ENCODE assay signal across 10 cellular contexts in the genomic region with DNA sequence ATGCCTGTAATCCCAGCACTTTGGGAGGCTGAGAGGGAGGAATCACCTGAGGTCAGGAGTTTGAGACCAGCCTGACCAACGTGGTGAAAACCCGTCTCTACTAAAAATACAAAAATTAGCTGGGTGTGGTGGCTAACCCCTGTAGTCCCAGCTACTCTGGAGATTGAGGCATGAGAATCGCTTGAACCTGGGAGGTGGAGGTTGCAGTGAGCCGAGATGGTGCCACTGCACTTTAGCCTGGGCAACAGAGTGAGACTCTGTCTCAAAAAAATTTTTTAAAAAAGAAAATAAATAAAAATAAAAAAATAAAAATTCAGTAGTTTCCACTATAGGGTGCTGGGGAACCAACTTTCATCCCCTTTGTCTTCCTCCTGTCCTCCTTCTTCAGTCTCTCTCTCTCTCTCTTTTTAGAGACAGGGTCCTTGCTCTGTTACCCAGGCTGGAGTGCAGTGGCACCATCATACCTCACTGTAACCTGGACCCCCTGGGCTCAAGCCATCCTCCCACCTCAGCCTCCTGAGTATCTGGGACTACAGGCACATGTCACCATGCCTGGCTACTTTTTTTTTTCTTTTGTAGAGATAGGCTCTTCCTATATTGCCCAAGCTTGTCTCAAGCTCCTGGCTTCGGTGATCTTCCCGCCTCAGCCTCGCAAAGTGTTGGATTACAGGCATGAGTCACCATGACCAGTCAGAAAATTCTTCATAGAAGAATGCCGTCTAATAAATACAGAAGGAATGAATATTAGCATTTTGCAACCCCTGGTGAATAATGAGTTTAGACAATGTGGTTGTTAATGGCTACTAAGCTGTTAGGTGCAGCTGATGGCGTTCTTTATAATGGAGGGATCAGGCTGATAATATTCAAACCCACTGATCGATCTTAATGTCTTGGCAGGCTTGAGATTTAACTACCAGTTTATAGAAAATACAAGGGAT. TPM values are rescaled to one million over a fixed set of nuclear protein-coding genes. Genes with fewer than 3 reads are reported as not detected.
DNase-seq lines count a peak whose midpoint lies in the region; ATAC-seq and TF ChIP-seq lines count a peak whose summit lies in the region.
"Had no signal": no experiment of that assay in that cellular context is flagged by ENCODE, and none has a peak within 500 bp of the region (broad histone marks: within the 10 kb centered on the region; RNA-seq: fewer than 3 reads in every experiment).

No MANE protein-coding gene starts in this region.

- POLR2A ChIA-PET in Caco-2 (lab: Charles Lee) = no interaction called here

- 32% methylated on average over 8 of the region's 10 CpGs for WGBS in mammary epithelial cell (ENCODE audit: low coverage, missing lambda C conversion rate)
- WGBS in tibial nerve, 2 donors = 66 to 73% methylated on average over 10 of the region's 10 CpGs

- no peak overlapping the region for H3K27ac Mint-ChIP-seq in Caco-2 (ENCODE audit: unreplicated experiment)
- H3K27ac Mint-ChIP-seq in activated T-helper 1 cell treated with anti-CD3 and anti-CD28 coated beads, Interleukin-12 subunit alpha, Interleukin-12 subunit beta, Interleukin-2, Interleukin-4 antibody, amounts not matched to agents 30 ng/mL and 10 ng/mL and 1 ng/mL, durations not matched to agents 14 hours and 24 hours and 36 hours = no peak overlapping the region

- BruUV-seq in Caco-2 (replicated peaks; lab: Mats Ljungman, UMichigan) = no TSS peak
- BruUV-seq in mammary epithelial cell (replicated peaks; lab: Mats Ljungman, UMichigan) = no TSS peak

- in situ Hi-C loops in mammary epithelial cell (cut with MboI; ENCODE audit: low sequenced_read_pairs in 2 of 2) = no loop called here

- dilution Hi-C loops in mammary epithelial cell (cut with HindIII; ENCODE audit: low sequenced_read_pairs) = no loop called here

- H3K4me1 ChIP-seq in Caco-2 (no peaks in the 10 kb centered on the region), mammary epithelial cell (ENCODE audit: insufficient read depth, low read length) (peaks cover 12% of the 10 kb centered on the region), mucosa of descending colon (ENCODE audit: low read depth) (no peaks in the 10 kb centered on the region), tibial nerve (no peaks in the 10 kb centered on the region)

- no peaks in the 10 kb centered on the region for H3K79me2 ChIP-seq in mammary epithelial cell (ENCODE audit: insufficient read depth, low read length)

- ATAC-seq in mucosa of descending colon (peak; percentile 25), HG03571 (IDR thresholded peaks at IDR 0.05; ENCODE audit: unreplicated experiment) (no peak)

- H4K20me1 ChIP-seq in mammary epithelial cell (ENCODE audit: insufficient read depth, low read length) = no peaks in the 10 kb centered on the region

- TF ChIP-seq CTCF in Caco-2 (IDR thresholded peaks at IDR 0.05; ENCODE audit: insufficient read depth in 1 of 2, low read depth in 1 of 2, low read length in 1 of 2, severe bottlenecking in 1 of 2, unreplicated experiment in 1 of 2) (no peak), mammary epithelial cell (conservative IDR thresholded peaks at IDR 0.05 in 1 of 2, IDR thresholded peaks at IDR 0.05 in 1 of 2; ENCODE audit: extremely low read depth in 1 of 2, insufficient read depth in 1 of 2, low read depth in 1 of 2, low read length in 2 of 2) (no peak), mucosa of descending colon (IDR thresholded peaks at IDR 0.05) (no peak), tibial nerve (IDR thresholded peaks at IDR 0.05) (no peak)

- H3K9ac ChIP-seq in mammary epithelial cell (ENCODE audit: insufficient read depth, low read length) = peak overlapping the region; percentile 11

- no peaks in the 10 kb centered on the region for H3K36me3 ChIP-seq in Caco-2 (ENCODE audit: control insufficient read depth, insufficient read depth, low read length)
- H3K36me3 ChIP-seq in mammary epithelial cell (ENCODE audit: insufficient read depth, low read length) = no peaks in the 10 kb centered on the region
- no peaks in the 10 kb centered on the region for H3K36me3 ChIP-seq in mucosa of descending colon (ENCODE audit: low read depth)
- no peaks in the 10 kb centered on the region for H3K36me3 ChIP-seq in tibial nerve

- TF ChIP-seq RAD21 in Ishikawa (IDR thresholded peaks at IDR 0.05; ENCODE audit: low read depth) = no peak

- intact Hi-C loops in Caco-2 (cut with micrococcal nuclease; ENCODE audit: unreplicated experiment) (no loop called here), mammary epithelial cell (cut with micrococcal nuclease) (no loop called here), mucosa of descending colon (cut with DNase I, micrococcal nuclease) (no loop called here)
- intact Hi-C loops in activated T-helper 1 cell treated with anti-CD3 and anti-CD28 coated beads, Interleukin-12 subunit alpha, Interleukin-12 subunit beta, Interleukin-2, Interleukin-4 antibody, amounts not matched to agents 30 ng/mL and 10 ng/mL and 1 ng/mL, durations not matched to agents 14 hours and 24 hours and 36 hours (cut with micrococcal nuclease) = no loop called here

- H3K4me3 ChIP-seq in Caco-2 (ENCODE audit: low read depth, low read length) = no peak overlapping the region
- H3K4me3 ChIP-seq in mammary epithelial cell (replicated peaks in 1 of 3; ENCODE audit: insufficient read depth in 1 of 3, low read depth in 2 of 3, low read length in 3 of 3) = no peak overlapping the region
- H3K4me3 ChIP-seq in mucosa of descending colon = no peak overlapping the region
- no peak overlapping the region for H3K4me3 ChIP-seq in tibial nerve

- no peaks in the 10 kb centered on the region for H3K36me3 Mint-ChIP-seq in Caco-2 (ENCODE audit: insufficient read depth, unreplicated experiment)
- H3K36me3 Mint-ChIP-seq in activated T-helper 1 cell treated with anti-CD3 and anti-CD28 coated beads, Interleukin-12 subunit alpha, Interleukin-12 subunit beta, Interleukin-2, Interleukin-4 antibody, amounts not matched to agents 30 ng/mL and 10 ng/mL and 1 ng/mL, durations not matched to agents 14 hours and 24 hours and 36 hours (ENCODE audit: low read depth) = no peaks in the 10 kb centered on the region

- no peaks in the 10 kb centered on the region for H3K9me3 Mint-ChIP-seq in Caco-2 (ENCODE audit: unreplicated experiment)
- H3K9me3 Mint-ChIP-seq in activated T-helper 1 cell treated with anti-CD3 and anti-CD28 coated beads, Interleukin-12 subunit alpha, Interleukin-12 subunit beta, Interleukin-2, Interleukin-4 antibody, amounts not matched to agents 30 ng/mL and 10 ng/mL and 1 ng/mL, durations not matched to agents 14 hours and 24 hours and 36 hours = no peaks in the 10 kb centered on the region

- no peaks in the 10 kb centered on the region for H3K4me1 Mint-ChIP-seq in Caco-2 (ENCODE audit: low read depth, unreplicated experiment)
- peaks cover 11% of the 10 kb centered on the region for H3K4me1 Mint-ChIP-seq in activated T-helper 1 cell treated with anti-CD3 and anti-CD28 coated beads, Interleukin-12 subunit alpha, Interleukin-12 subunit beta, Interleukin-2, Interleukin-4 antibody, amounts not matched to agents 30 ng/mL and 10 ng/mL and 1 ng/mL, durations not matched to agents 14 hours and 24 hours and 36 hours (ENCODE audit: low read depth)

- DNase-seq in Caco-2 (peak; percentile 46 to 47), mammary epithelial cell (peak; percentile 88), mucosa of descending colon (no peak), tibial nerve (ENCODE audit: low spot score in 2 of 2) (no peak), NCI-H1105 (lab: John Stamatoyannopoulos, UW) (no peak)
- no peak for DNase-seq in activated T-helper 1 cell treated with anti-CD3 and anti-CD28 coated beads, Interleukin-12 subunit alpha, Interleukin-12 subunit beta, Interleukin-2, Interleukin-4 antibody, amounts not matched to agents 30 ng/mL and 10 ng/mL and 1 ng/mL, durations not matched to agents 14 hours and 24 hours and 36 hours (ENCODE audit: low spot score)
- DNase-seq: nucleus accumbens, T-helper 1 cell had no signal

- no peaks in the 10 kb centered on the region for H3K27me3 ChIP-seq in Caco-2 (replicated peaks; ENCODE audit: control insufficient read depth, insufficient read depth, low read length)
- no peaks in the 10 kb centered on the region for H3K27me3 ChIP-seq in mammary epithelial cell (ENCODE audit: insufficient read depth, low read length)
- H3K27me3 ChIP-seq in tibial nerve = peaks cover 0 to 16% of the 10 kb centered on the region in 2 donors

- no peak overlapping the region for H3K4me3 Mint-ChIP-seq in Caco-2 (ENCODE audit: unreplicated experiment)
- no peak overlapping the region for H3K4me3 Mint-ChIP-seq in activated T-helper 1 cell treated with anti-CD3 and anti-CD28 coated beads, Interleukin-12 subunit alpha, Interleukin-12 subunit beta, Interleukin-2, Interleukin-4 antibody, amounts not matched to agents 30 ng/mL and 10 ng/mL and 1 ng/mL, durations not matched to agents 14 hours and 24 hours and 36 hours

- peak overlapping the region; percentile 77 for H2AFZ ChIP-seq in mammary epithelial cell (ENCODE audit: low read depth, low read length)

- no peak for TF ChIP-seq POLR2A in tibial nerve (IDR thresholded peaks at IDR 0.05)

- CTCF ChIA-PET in Caco-2 (lab: Charles Lee) = interaction anchor here (1.0 kb wide), 1 partner anchor 54 kb away, joined by 4 read pairs; no protein-coding TSS in a partner anchor
- CTCF ChIA-PET in mammary epithelial cell (lab: Charles Lee; ENCODE audit: low non-redundant PET) = no interaction called here

- H3K9me3 ChIP-seq in Caco-2 = no peaks in the 10 kb centered on the region
- no peaks in the 10 kb centered on the region for H3K9me3 ChIP-seq in mammary epithelial cell (replicated peaks; ENCODE audit: insufficient read depth, low read length)
- H3K9me3 ChIP-seq in mucosa of descending colon = no peaks in the 10 kb centered on the region
- no peaks in the 10 kb centered on the region for H3K9me3 ChIP-seq in tibial nerve

- H3K27me3 Mint-ChIP-seq in Caco-2 (ENCODE audit: insufficient read depth, unreplicated experiment) = peaks cover 3% of the 10 kb centered on the region
- peaks cover 32% of the 10 kb centered on the region for H3K27me3 Mint-ChIP-seq in activated T-helper 1 cell treated with anti-CD3 and anti-CD28 coated beads, Interleukin-12 subunit alpha, Interleukin-12 subunit beta, Interleukin-2, Interleukin-4 antibody, amounts not matched to agents 30 ng/mL and 10 ng/mL and 1 ng/mL, durations not matched to agents 14 hours and 24 hours and 36 hours (ENCODE audit: insufficient read depth)

- H3K27ac ChIP-seq in mammary epithelial cell (ENCODE audit: insufficient read depth, low read depth, low read length) = peak overlapping the region; percentile 46
- no peak overlapping the region for H3K27ac ChIP-seq in tibial nerve

- TF ChIP-seq EP300 in Ishikawa (IDR thresholded peaks at IDR 0.05; ENCODE audit: borderline replicate concordance) (peak; percentile 35; the same call in 1 of the 2 replicates), tibial nerve (IDR thresholded peaks at IDR 0.05) (no peak)

- peak overlapping the region; percentile 31 for H3K4me2 ChIP-seq in mammary epithelial cell (ENCODE audit: insufficient read depth, low read depth, low read length)

RNA-seq across cellular contexts. Expression of gene RBM20, which starts 20.6 kb away (rescaled TPM):
- 0.35 and 0.36 TPM in 2 replicates for total RNA-seq in Caco-2 (2022)
- under 1 TPM; 0.07 to 0.17 TPM for total RNA-seq in mammary epithelial cell
- polyA plus RNA-seq in mammary epithelial cell = not detected
- not detected for polyA minus RNA-seq in mammary epithelial cell
- 1 to 10 TPM in 2 of 3 donors, under 1 TPM in 1; 0.46 to 9.7 (median 2.0) TPM for total RNA-seq in mucosa of descending colon
- not detected in 2 replicates for total RNA-seq in activated T-helper 1 cell treated with anti-CD3 and anti-CD28 coated beads, Interleukin-12 subunit alpha, Interleukin-12 subunit beta, Interleukin-2, Interleukin-4 antibody, amounts not matched to agents 30 ng/mL and 10 ng/mL and 1 ng/mL, durations not matched to agents 14 hours and 24 hours and 36 hours
- total RNA-seq in tibial nerve = 1 to 10 TPM; 1.3 to 8.7 (median 2.7) TPM

Comparison
In these comparisons a context has a peak if more than half of its experiments do, and no peak if none do; other contexts are left out.
1. DNase-seq: peak in Caco-2 (2 of 2) and mammary epithelial cell (single experiment); none in mucosa of descending colon (0 of 3), activated T-helper 1 cell treated with anti-CD3 and anti-CD28 coated beads, Interleukin-12 subunit alpha, Interleukin-12 subunit beta, Interleukin-2, Interleukin-4 antibody, amounts not matched to agents 30 ng/mL and 10 ng/mL and 1 ng/mL, durations not matched to agents 14 hours and 24 hours and 36 hours (single experiment), tibial nerve (0 of 2) and NCI-H1105 (single experiment).